10 cellular contexts compared by ENCODE assay signal in genomic region chr9:99184073-99184426, GRCh38. TPM values are rescaled to one million over a fixed set of nuclear protein-coding genes. Genes with fewer than 3 reads are reported as not detected.
DNase-seq lines count a peak whose midpoint lies in the region; ATAC-seq, FAIRE-seq and TF ChIP-seq lines count a peak whose summit lies in the region.
"Had no signal": no experiment of that assay in that cellular context is flagged by ENCODE, and none has a peak within 500 bp of the region (broad histone marks: within the 10 kb centered on the region; RNA-seq: fewer than 3 reads in every experiment).

No MANE protein-coding gene starts in this region.

- no peaks in the 10 kb centered on the region for H3K79me2 ChIP-seq in GM12878 (ENCODE audit: control insufficient read depth, insufficient read depth, low read length)

- H3K4me3 Mint-ChIP-seq in naive B cell = peak overlapping the region in 1 of 8 donors; percentile 46

- H3K36me3 ChIP-seq in GM12878 (ENCODE audit: control insufficient read depth in 2 of 2, insufficient read depth in 2 of 2, low read length in 1 of 2) = no peaks in the 10 kb centered on the region

- no peak for ATAC-seq in A549
- peak; percentile 6 for ATAC-seq in HG03066 (IDR thresholded peaks at IDR 0.05; ENCODE audit: low read depth, unreplicated experiment)
- ATAC-seq in GM12878 = no peak
- no peak for ATAC-seq in naive B cell (ENCODE audit: low read depth in 2 of 2)
- no peak for ATAC-seq in GM19395 (IDR thresholded peaks at IDR 0.05; ENCODE audit: unreplicated experiment)
- ATAC-seq in GM18502 (IDR thresholded peaks at IDR 0.05; ENCODE audit: poor library complexity, unreplicated experiment) = no peak
- ATAC-seq in GM21423 (IDR thresholded peaks at IDR 0.05; ENCODE audit: unreplicated experiment) = no peak

- no peaks in the 10 kb centered on the region for H4K20me1 ChIP-seq in GM12878 (ENCODE audit: control insufficient read depth, insufficient read depth)

- TF ChIP-seq EP300 in A549 (IDR thresholded peaks at IDR 0.05) (no peak), GM12878 (IDR thresholded peaks at IDR 0.05; ENCODE audit: borderline replicate concordance in 1 of 2, control insufficient read depth in 1 of 2, low read depth in 2 of 2, low read length in 2 of 2) (no peak)

- no peaks in the 10 kb centered on the region for H3K9me3 ChIP-seq in A549
- no peaks in the 10 kb centered on the region for H3K9me3 ChIP-seq in GM12878 (replicated peaks; ENCODE audit: control insufficient read depth, insufficient read depth, low read length)

- H3K9me3 Mint-ChIP-seq in naive B cell = no peaks in the 10 kb centered on the region
- H3K9me3 Mint-ChIP-seq: IgD-negative memory B cell had no signal

- no peaks in the 10 kb centered on the region for H3K27me3 Mint-ChIP-seq in naive B cell
- H3K27me3 Mint-ChIP-seq: IgD-negative memory B cell had no signal

- H3K4me1 Mint-ChIP-seq in naive B cell = peaks cover 56 to 83% (median 74%) of the 10 kb centered on the region in 3 donors

- SMC1A ChIA-PET in GM12878 (lab: Charles Lee; ENCODE audit: uncharacterized antibody, unreplicated experiment) = interaction anchor here (0.7 to 12.4 kb wide), 26 partner anchors 7 to 1141 kb away, joined by 3 to 189 read pairs (median 6); partner anchors contain the start of genes ALG2, NR4A3 and SEC61B

- 48% methylated on average over 7 of the region's 8 CpGs for WGBS in A549 (ENCODE audit: missing lambda C conversion rate)
- WGBS in GM12878 (ENCODE audit: insufficient coverage, insufficient replicate concordance, low lambda C conversion rate, missing lambda C conversion rate) = 37% methylated on average over 8 of the region's 8 CpGs

- no peak for FAIRE-seq in A549 (lab: Jason Lieb, UNC)
- no peak for FAIRE-seq in GM12878 (lab: Jason Lieb, UNC)
- FAIRE-seq: urothelium cell line had no signal

- H3K9ac ChIP-seq in GM12878 (ENCODE audit: control insufficient read depth, insufficient read depth, low read length) = peak overlapping the region; percentile 28; the same call in 1 of the 2 replicates

- TF ChIP-seq POLR2A in A549 (IDR thresholded peaks at IDR 0.05; ENCODE audit: low read length) (no peak), GM12878 (IDR thresholded peaks at IDR 0.05; ENCODE audit: low read depth, low read length) (no peak)

- H3K27me3 ChIP-seq in GM12878 (replicated peaks in 1 of 2; ENCODE audit: control insufficient read depth in 2 of 2, insufficient read depth in 2 of 2, low read length in 1 of 2) = no peaks in the 10 kb centered on the region

- RAD21 ChIA-PET in GM12878 (lab: Charles Lee; ENCODE audit: unreplicated experiment) = interaction anchor here (0.6 to 13.6 kb wide), 20 partner anchors 10 to 1140 kb away, joined by 3 to 147 read pairs (median 5); partner anchors contain the start of genes ALG2 and SEC61B

- H2AFZ ChIP-seq in GM12878 (ENCODE audit: control insufficient read depth, low read depth, low read length) = peak overlapping the region; percentile 75

- CTCF ChIA-PET in A549 (lab: Yijun Ruan, JAX) (interaction anchor here (0.6 to 5.7 kb wide), 40 partner anchors 10 to 1418 kb away, joined by 3 to 66 read pairs (median 4); no protein-coding TSS in a partner anchor), GM12878 (lab: Yijun Ruan, JAX) (interaction anchor here (0.5 to 9.3 kb wide), 42 partner anchors 8 to 1253 kb away, joined by 3 to 131 read pairs (median 4); partner anchors contain the start of genes ALG2 and SEC61B)

- no TSS peak for BruUV-seq in GM12878 (replicated peaks; lab: Mats Ljungman, UMichigan)

- H3K36me3 Mint-ChIP-seq in naive B cell = no peaks in the 10 kb centered on the region
- H3K36me3 Mint-ChIP-seq: IgD-negative memory B cell had no signal

- H3K27ac ChIP-seq in A549 = no peak overlapping the region
- peak overlapping the region; percentile 49 for H3K27ac ChIP-seq in GM12878 (ENCODE audit: control insufficient read depth, insufficient read depth)

- in situ Hi-C loops in GM12878 (cut with MboI) = loop anchor here (5.0 to 10.0 kb wide), 5 partner anchors 52 to 1141 kb away; no protein-coding TSS in a partner anchor

- H3K4me2 ChIP-seq in A549 (no peak overlapping the region), GM12878 (ENCODE audit: control insufficient read depth, insufficient read depth) (peak overlapping the region; percentile 60; the same call in 1 of the 2 replicates)

- POLR2A ChIA-PET in A549 (lab: Yijun Ruan, JAX) = no interaction called here
- POLR2A ChIA-PET in GM12878 (lab: Charles Lee) = interaction anchor here (0.6 to 1.5 kb wide), 3 partner anchors 38 to 70 kb away, joined by 3 to 11 read pairs (median 3); partner anchors contain the start of genes ALG2 and SEC61B

- H3K4me3 ChIP-seq in A549 (no peak overlapping the region), GM12878 (no peak overlapping the region)

- peak overlapping the region in 5 of 6 donors; percentile 42 to 98 (median 95) for H3K27ac Mint-ChIP-seq in naive B cell

- DNase-seq in A549 (ENCODE audit: low read depth in 1 of 2, low spot score in 1 of 2) = no peak
- no peak for DNase-seq in GM12878 (ENCODE audit: low read depth, low spot score)
- DNase-seq in naive B cell = no peak
- DNase-seq in HuH-7.5 (ENCODE audit: low spot score) = no peak

- TF ChIP-seq RAD21 in A549 (conservative IDR thresholded peaks at IDR 0.05 in 1 of 2, IDR thresholded peaks at IDR 0.05 in 1 of 2) = no peak
- no peak for TF ChIP-seq RAD21 in GM12878 (IDR thresholded peaks at IDR 0.05; ENCODE audit: insufficient read depth, low read depth, low read length)

- no peaks in the 10 kb centered on the region for H3K4me1 ChIP-seq in A549
- H3K4me1 ChIP-seq in GM12878 (ENCODE audit: control insufficient read depth, insufficient read depth, low read length) = peaks cover 73% of the 10 kb centered on the region

- intact Hi-C loops in GM12878 (cut with micrococcal nuclease; ENCODE audit: unreplicated experiment) = loop anchor here (1.0 to 10.0 kb wide), 13 partner anchors 21 to 1251 kb away; partner anchors contain the start of genes ERP44, INVS, NR4A3 and SEC61B

- no peak for TF ChIP-seq CTCF in A549 (IDR thresholded peaks at IDR 0.05)
- TF ChIP-seq CTCF in GM12878 (IDR thresholded peaks at IDR 0.05 in 2 of 3, conservative IDR thresholded peaks at IDR 0.05 in 1 of 3; ENCODE audit: control insufficient read depth in 2 of 3, extremely low read depth in 1 of 3, insufficient read depth in 1 of 3, low read depth in 3 of 3, low read length in 3 of 3) = no peak

TF ChIP-seq in GM12878, 131 proteins besides CTCF, POLR2A, EP300 and RAD21 (continues in another document):
- TF ChIP-seq JUND (IDR thresholded peaks at IDR 0.05; ENCODE audit: low read depth, low read length) = no peak
- TF ChIP-seq HDAC2 (IDR thresholded peaks at IDR 0.05) = no peak
- TF ChIP-seq POLR2AphosphoS2 (IDR thresholded peaks at IDR 0.05; ENCODE audit: low read depth, low read length) = no peak

RNA-seq across cellular contexts. Expression of gene ALG2, which starts 37.7 kb away (rescaled TPM):
- 76.3 and 77.9 TPM in 2 replicates for polyA plus RNA-seq in A549 (2011; rRNA removed)
- polyA plus RNA-seq in A549 (2012; cell fraction: cytosol; rRNA removed) = 25.9 and 32.9 TPM in 2 replicates
- 19.5 and 23.9 TPM in 2 replicates for polyA plus RNA-seq in A549 (2012; cell fraction: nucleus; rRNA removed)
- 26.1 to 26.6 TPM (median 26.2 TPM) in 3 replicates for polyA plus RNA-seq in A549 (2017; fragmentation: RNase III; extraction: RNeasy Plus Mini Kit Qiagen cat#74134 plus additional on column Dnase treatment)
- 32.8 and 33.5 TPM in 2 replicates for polyA minus RNA-seq in A549 (2011; rRNA and poly(A)+ RNA removed)
- total RNA-seq in GM12878 (2013; cell fraction: nucleolus; rRNA removed) = 49.9 and 52.5 TPM in 2 replicates
- total RNA-seq in GM12878 (2014; rRNA removed) = 43.0 and 45.2 TPM in 2 replicates
- total RNA-seq in GM12878 (2014; rRNA removed; fragmentation: Illumina TruSeq; extraction: Trizol) = 34.6 and 34.9 TPM in 2 replicates
- total RNA-seq in GM12878 (2021) = 31.7 and 33.0 TPM in 2 replicates
- 27.8 TPM for polyA plus RNA-seq in GM12878 (2011; ENCODE audit: low read depth)
- polyA plus RNA-seq in GM12878 (2011; rRNA removed) = 44.7 and 56.1 TPM in 2 replicates
- 31.6 and 31.8 TPM in 2 replicates for polyA plus RNA-seq in GM12878 (2011; cell fraction: cytosol; rRNA removed)
- polyA plus RNA-seq in GM12878 (2011; cell fraction: nucleus; rRNA removed) = 24.9 and 27.6 TPM in 2 replicates
- polyA plus RNA-seq in GM12878 (2012) = 30.4 and 32.4 TPM in 2 replicates
- polyA plus RNA-seq in GM12878 (2014; fragmentation: Illumina TruSeq; extraction: Trizol) = 40.9 and 53.2 TPM in 2 replicates
- polyA plus RNA-seq in GM12878 (2014; fragmentation: Nextera tagmentation; extraction: Ambion mirVana) = 10 to 100 TPM in 1 of 2 experiments, 1 to 10 TPM in 1; 8.8 to 17.8 TPM
- polyA plus RNA-seq in GM12878 (2014; rRNA removed) = 36.3 and 37.2 TPM in 2 replicates
- 10 to 100 TPM; 50.8 to 52.5 TPM for polyA plus RNA-seq in GM12878 (2016; fragmentation: Nextera tagmentation; extraction: Ambion mirVana)
- 22.4 and 26.1 TPM in 2 replicates for polyA minus RNA-seq in GM12878 (2011; rRNA and poly(A)+ RNA removed)
- 8.8 and 9.9 TPM in 2 replicates for polyA minus RNA-seq in GM12878 (2011; cell fraction: cytosol; rRNA and poly(A)+ RNA removed)
- polyA minus RNA-seq in GM12878 (2011; cell fraction: nucleus; rRNA and poly(A)+ RNA removed) = 15.4 and 21.9 TPM in 2 replicates
- polyA plus RNA-seq in naive B cell (ENCODE audit: low read depth in 6 of 6) = 10 to 100 TPM; 21.6 to 39.8 (median 22.8) TPM

RNA-seq across cellular contexts. Expression of gene SEC61B, which starts 38.0 kb away (rescaled TPM):
- polyA plus RNA-seq in A549 (2011; rRNA removed) (190 and 194 TPM in 2 replicates), A549 (2017; fragmentation: RNase III; extraction: RNeasy Plus Mini Kit Qiagen cat#74134 plus additional on column Dnase treatment) (274 to 284 TPM (median 275 TPM) in 3 replicates), GM12878 (2011; rRNA removed) (257 and 280 TPM in 2 replicates), GM12878 (2014; fragmentation: Illumina TruSeq; extraction: Trizol) (239 and 335 TPM in 2 replicates), GM12878 (2014; fragmentation: Nextera tagmentation; extraction: Ambion mirVana) (100 to 1,000 TPM; 108 to 229 TPM), GM12878 (2014; rRNA removed) (384 and 396 TPM in 2 replicates), GM12878 (2016; fragmentation: Nextera tagmentation; extraction: Ambion mirVana) (100 to 1,000 TPM; 721 to 747 TPM), naive B cell (ENCODE audit: low read depth in 6 of 6) (100 to 1,000 TPM; 184 to 278 (median 228) TPM)
- 183 and 195 TPM in 2 replicates for polyA plus RNA-seq in A549 (2012; cell fraction: cytosol; rRNA removed)
- polyA plus RNA-seq in A549 (2012; cell fraction: nucleus; rRNA removed) = 109 and 147 TPM in 2 replicates
- 35.7 and 38.6 TPM in 2 replicates for polyA minus RNA-seq in A549 (2011; rRNA and poly(A)+ RNA removed)
- 26.3 and 28.5 TPM in 2 replicates for total RNA-seq in GM12878 (2013; cell fraction: nucleolus; rRNA removed)
- total RNA-seq in GM12878 (2014; rRNA removed) (255 and 282 TPM in 2 replicates), GM12878 (2014; rRNA removed; fragmentation: Illumina TruSeq; extraction: Trizol) (318 and 349 TPM in 2 replicates), GM12878 (2021) (267 and 278 TPM in 2 replicates)
- polyA plus RNA-seq in GM12878 (2011; ENCODE audit: low read depth) = 650 TPM
- 360 and 365 TPM in 2 replicates for polyA plus RNA-seq in GM12878 (2011; cell fraction: cytosol; rRNA removed)
- 136 and 154 TPM in 2 replicates for polyA plus RNA-seq in GM12878 (2011; cell fraction: nucleus; rRNA removed)
- 422 and 604 TPM in 2 replicates for polyA plus RNA-seq in GM12878 (2012)
- 62.5 and 68.0 TPM in 2 replicates for polyA minus RNA-seq in GM12878 (2011; rRNA and poly(A)+ RNA removed)
- 22.1 and 25.8 TPM in 2 replicates for polyA minus RNA-seq in GM12878 (2011; cell fraction: cytosol; rRNA and poly(A)+ RNA removed)
- polyA minus RNA-seq in GM12878 (2011; cell fraction: nucleus; rRNA and poly(A)+ RNA removed) = 28.2 and 46.9 TPM in 2 replicates
